13 cellular contexts compared by ENCODE assay signal in the genomic region with DNA sequence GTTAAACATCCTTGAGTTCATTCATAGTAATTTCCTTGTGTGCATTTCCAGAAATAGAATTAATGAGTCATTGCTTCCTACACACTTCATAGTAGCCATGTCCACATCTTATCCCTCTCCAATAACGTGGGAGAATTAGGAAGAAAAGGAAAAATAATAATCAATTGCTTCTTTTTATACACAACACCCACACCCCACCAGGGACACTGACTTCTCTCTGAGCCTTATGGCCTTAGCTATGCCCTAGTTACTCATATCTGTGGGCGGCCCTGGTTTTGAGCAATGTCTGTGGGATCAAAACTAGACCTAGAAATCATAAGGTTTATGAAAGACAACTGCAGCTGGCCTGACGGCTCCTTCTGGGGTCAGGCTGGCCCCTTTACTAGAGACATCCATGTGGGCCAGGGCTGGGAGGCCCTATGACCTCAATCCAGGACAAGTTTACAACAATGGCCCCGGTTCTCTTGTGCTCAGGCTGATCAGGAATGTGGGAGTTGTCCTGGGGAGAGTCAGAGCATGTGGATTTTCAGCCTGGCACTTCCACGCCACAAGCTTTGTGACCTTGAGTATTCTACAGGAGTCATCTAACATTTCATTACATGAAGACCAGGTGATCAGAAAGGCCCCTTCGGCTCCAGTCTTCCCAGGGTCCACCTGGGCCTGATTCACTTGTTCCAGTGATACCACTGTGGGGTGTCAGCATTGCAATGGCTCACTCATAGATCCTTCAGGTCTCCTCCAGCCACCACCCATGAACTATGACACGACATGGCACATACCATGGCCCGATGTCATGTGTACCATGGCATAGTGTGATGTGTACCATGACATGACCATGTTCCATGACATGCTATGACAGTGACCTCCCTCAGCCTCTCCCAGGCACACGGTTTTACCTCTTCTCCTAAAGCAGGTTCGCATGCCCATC. TPM values are rescaled to one million over a fixed set of nuclear protein-coding genes. Genes with fewer than 3 reads are reported as not detected.
A peak's percentile ranks its signal among the peaks of the same experiment; 100 is the strongest.
DNase-seq lines count a peak whose midpoint lies in the region; ATAC-seq, FAIRE-seq and TF ChIP-seq lines count a peak whose summit lies in the region.
"Not testable (repeated sequence)": the region's sequence is repeated elsewhere in the genome, so short reads cannot be mapped to it uniquely, and the experiment has no call there.
"Had no signal": no experiment of that assay in that cellular context is flagged by ENCODE, and none has a peak within 500 bp of the region (broad histone marks: within the 10 kb centered on the region; RNA-seq: fewer than 3 reads in every experiment).

No MANE protein-coding gene starts in this region.

- H3F3A ChIP-seq in SK-N-SH (replicated peaks; ENCODE audit: insufficient read depth) = not testable (repeated sequence)

- not testable (repeated sequence) for H3K27ac Mint-ChIP-seq in activated naive CD8-positive, alpha-beta T cell treated with anti-CD3 and anti-CD28 coated beads, Interleukin-2, amount 50 U/mL, for 24 hours

- DNase-seq in COLO829 (ENCODE audit: low spot score) = peak; percentile 37
- not testable (repeated sequence) for DNase-seq in SK-N-SH; right cardiac atrium; stimulated activated naive CD8-positive, alpha-beta T cell treated with anti-CD3 and anti-CD28 coated beads, Interleukin-15, Interleukin-2, amounts not matched to agents 100 U/mL and 50 U/mL, for 24 hours
- DNase-seq in activated naive CD8-positive, alpha-beta T cell treated with anti-CD3 and anti-CD28 coated beads, Interleukin-2, amount 50 U/mL, for 24 hours = peak; percentile 8
- peak; percentile 85 for DNase-seq in endothelial cell of umbilical vein (ENCODE audit: low read depth, low spot score)
- peak; percentile 58 for DNase-seq in osteoblast (ENCODE audit: insufficient read length, low spot score, missing footprints)

- TF ChIP-seq CTCF in SK-N-SH (IDR thresholded peaks at IDR 0.05); endothelial cell of umbilical vein (IDR thresholded peaks at IDR 0.05; ENCODE audit: extremely low read depth in 1 of 2, insufficient read depth in 1 of 2, low read depth in 1 of 2, low read length in 2 of 2); osteoblast (IDR thresholded peaks at IDR 0.05; ENCODE audit: extremely low read depth, low read depth, low read length): not testable (repeated sequence)

- peaks cover 35% of the 10 kb centered on the region for H3K27me3 Mint-ChIP-seq in activated naive CD8-positive, alpha-beta T cell treated with anti-CD3 and anti-CD28 coated beads, Interleukin-2, amount 50 U/mL, for 24 hours

- dilution Hi-C loops in endothelial cell of umbilical vein (cut with MboI; ENCODE audit: extremely low pct_ligation_motif_present, low sequenced_read_pairs) = not testable (repeated sequence)

- not testable (repeated sequence) for H3K4me2 ChIP-seq in SK-N-SH
- peak overlapping the region; percentile 86 for H3K4me2 ChIP-seq in endothelial cell of umbilical vein (ENCODE audit: insufficient read depth, low read length)
- peak overlapping the region; percentile 24 for H3K4me2 ChIP-seq in osteoblast (ENCODE audit: insufficient read depth, low read length)

- not testable (repeated sequence) for H3K9me3 ChIP-seq in SK-N-SH; endothelial cell of umbilical vein (replicated peaks; ENCODE audit: control insufficient read depth, insufficient read depth, low read length); right cardiac atrium (ENCODE audit: control insufficient read depth, low read length); osteoblast (ENCODE audit: low read depth, low read length)

- H3K9ac ChIP-seq in SK-N-SH = not testable (repeated sequence)
- H3K9ac ChIP-seq in endothelial cell of umbilical vein (replicated peaks; ENCODE audit: extremely low read depth, insufficient read depth, low read length) = peak overlapping the region; percentile 51

- H3K9me1 ChIP-seq in endothelial cell of umbilical vein (replicated peaks; ENCODE audit: control insufficient read depth, extremely low read depth, insufficient read depth, low read length) = not testable (repeated sequence)

- not testable (repeated sequence) for H3K4me3 Mint-ChIP-seq in activated naive CD8-positive, alpha-beta T cell treated with anti-CD3 and anti-CD28 coated beads, Interleukin-2, amount 50 U/mL, for 24 hours

- H3K4me1 Mint-ChIP-seq in activated naive CD8-positive, alpha-beta T cell treated with anti-CD3 and anti-CD28 coated beads, Interleukin-2, amount 50 U/mL, for 24 hours = peaks cover 17% of the 10 kb centered on the region

- not testable (repeated sequence) for TF ChIP-seq EP300 in SK-N-SH (IDR thresholded peaks at IDR 0.05; ENCODE audit: borderline replicate concordance in 1 of 2, low read depth in 1 of 2, low read length in 1 of 2)

- H3K36me3 ChIP-seq in SK-N-SH (replicated peaks in 1 of 2; ENCODE audit: control insufficient read depth in 1 of 2, insufficient read depth in 2 of 2, low read length in 1 of 2); endothelial cell of umbilical vein (ENCODE audit: control insufficient read depth in 2 of 2, extremely low read depth in 1 of 2, insufficient read depth in 2 of 2, low read length in 2 of 2); osteoblast (ENCODE audit: insufficient read depth, low read length): not testable (repeated sequence)

- 72% methylated on average over 5 of the region's 10 CpGs for WGBS in SK-N-SH (ENCODE audit: low lambda C conversion rate)
- WGBS in right cardiac atrium = 77% methylated on average over 9 of the region's 10 CpGs

- POLR2A ChIA-PET in SK-N-SH (lab: Yijun Ruan, JAX); endothelial cell of umbilical vein (lab: Charles Lee): not testable (repeated sequence)

- H3K27ac ChIP-seq in SK-N-SH (ENCODE audit: low read depth in 2 of 2, low read length in 1 of 2); right cardiac atrium (ENCODE audit: low read length): not testable (repeated sequence)
- H3K27ac ChIP-seq in endothelial cell of umbilical vein (ENCODE audit: insufficient read depth, low read depth, low read length) = peak overlapping the region; percentile 82
- H3K27ac ChIP-seq in osteoblast (ENCODE audit: low read depth, low read length) = peak overlapping the region; percentile 56

- BruUV-seq in endothelial cell of umbilical vein (replicated peaks; lab: Mats Ljungman, UMichigan) = TSS peak; percentile 86

- not testable (repeated sequence) for H3K9me2 ChIP-seq in SK-N-SH

- ATAC-seq in HG02884 (IDR thresholded peaks at IDR 0.05; ENCODE audit: unreplicated experiment) (peak; percentile 50), right cardiac atrium (peak; percentile 14 to 40)
- ATAC-seq in activated naive CD8-positive, alpha-beta T cell treated with anti-CD3 and anti-CD28 coated beads, Interleukin-2, amount 50 U/mL, for 24 hours = peak; percentile 84
- ATAC-seq in stimulated activated naive CD8-positive, alpha-beta T cell treated with anti-CD3 and anti-CD28 coated beads, Interleukin-15, Interleukin-2, amounts not matched to agents 100 U/mL and 50 U/mL, for 24 hours = peak; percentile 66

- not testable (repeated sequence) for H3K27me3 ChIP-seq in SK-N-SH (ENCODE audit: insufficient read depth); endothelial cell of umbilical vein (ENCODE audit: control insufficient read depth in 2 of 2, insufficient read depth in 2 of 2, low read length in 2 of 2); right cardiac atrium (ENCODE audit: control insufficient read depth, insufficient read depth); osteoblast (ENCODE audit: insufficient read depth, low read length)

- H3K4me3 ChIP-seq in SK-N-SH (ENCODE audit: low read depth in 2 of 2, low read length in 1 of 2); endothelial cell of umbilical vein (replicated peaks in 1 of 3; ENCODE audit: insufficient read depth in 1 of 3, low read depth in 1 of 3, low read length in 3 of 3); right cardiac atrium (ENCODE audit: low read length); osteoblast (ENCODE audit: insufficient read depth, low read length): not testable (repeated sequence)

- not testable (repeated sequence) for H3K79me2 ChIP-seq in SK-N-SH (ENCODE audit: insufficient read depth); endothelial cell of umbilical vein (ENCODE audit: control insufficient read depth, insufficient read depth, low read length); osteoblast (ENCODE audit: insufficient read depth, low read length)

- not testable (repeated sequence) for TF ChIP-seq RAD21 in SK-N-SH (IDR thresholded peaks at IDR 0.05; ENCODE audit: low read length)

- peak; percentile 70 for FAIRE-seq in endothelial cell of umbilical vein (lab: Jason Lieb, UNC)

- CTCF ChIA-PET in SK-N-SH (lab: Yijun Ruan, JAX) (interaction anchor here (0.6 to 3.3 kb wide), 3 partner anchors 13 to 19 kb away, joined by 3 to 24 read pairs (median 4); no protein-coding TSS in a partner anchor), endothelial cell of umbilical vein (lab: Charles Lee) (interaction anchor here (1.1 to 2.9 kb wide), 2 partner anchors 11 to 19 kb away, joined by 6 to 12 read pairs; no protein-coding TSS in a partner anchor)

- not testable (repeated sequence) for H3K9me3 Mint-ChIP-seq in activated naive CD8-positive, alpha-beta T cell treated with anti-CD3 and anti-CD28 coated beads, Interleukin-2, amount 50 U/mL, for 24 hours

- not testable (repeated sequence) for H3K4me1 ChIP-seq in SK-N-SH (ENCODE audit: control insufficient read depth in 1 of 2, insufficient read depth in 2 of 2, low read depth in 1 of 2, low read length in 1 of 2); right cardiac atrium (ENCODE audit: control insufficient read depth, insufficient read depth, low read length)
- peaks cover 18% of the 10 kb centered on the region for H3K4me1 ChIP-seq in endothelial cell of umbilical vein (ENCODE audit: control insufficient read depth, extremely low read depth, insufficient read depth, low read length)
- peaks cover 15% of the 10 kb centered on the region for H3K4me1 ChIP-seq in osteoblast (ENCODE audit: insufficient read depth, low read length)

- not testable (repeated sequence) for H4K20me1 ChIP-seq in SK-N-SH (ENCODE audit: insufficient read depth); endothelial cell of umbilical vein (replicated peaks; ENCODE audit: control insufficient read depth, extremely low read depth, insufficient read depth, low read length); osteoblast (ENCODE audit: insufficient read depth, low read length)

- not testable (repeated sequence) for H2AFZ ChIP-seq in SK-N-SH (ENCODE audit: low read depth); osteoblast (ENCODE audit: low read length)
- peak overlapping the region; percentile 40 for H2AFZ ChIP-seq in endothelial cell of umbilical vein (ENCODE audit: low read depth, low read length)

- intact Hi-C loops in endothelial cell of umbilical vein (cut with micrococcal nuclease); right cardiac atrium (cut with DNase I): not testable (repeated sequence)

- not testable (repeated sequence) for H3K36me3 Mint-ChIP-seq in activated naive CD8-positive, alpha-beta T cell treated with anti-CD3 and anti-CD28 coated beads, Interleukin-2, amount 50 U/mL, for 24 hours (ENCODE audit: low read depth)

- not testable (repeated sequence) for TF ChIP-seq POLR2A in endothelial cell of umbilical vein (IDR thresholded peaks at IDR 0.05; ENCODE audit: low read depth, low read length)

RNA-seq across cellular contexts. Expression of gene LYZL2, which starts 22.2 kb away (rescaled TPM):
- polyA plus RNA-seq in SK-N-SH (2012; rRNA removed) (not detected in 2 replicates), endothelial cell of umbilical vein (not detected in 2 replicates), right cardiac atrium (not detected)
- not detected in 2 replicates for polyA plus RNA-seq in SK-N-SH (2012; cell fraction: cytosol; rRNA removed)
- not detected in 2 replicates for polyA plus RNA-seq in SK-N-SH (2012; cell fraction: nucleus; rRNA removed)
- total RNA-seq in endothelial cell of umbilical vein (not detected in 2 replicates), right cardiac atrium (not detected), osteoblast (not detected in 2 replicates)
- not detected in 2 replicates for polyA plus RNA-seq in endothelial cell of umbilical vein (2011; cell fraction: cytosol; rRNA removed)
- not detected in 2 replicates for polyA plus RNA-seq in endothelial cell of umbilical vein (2011; cell fraction: nucleus; rRNA removed)
- not detected in 2 replicates for polyA plus RNA-seq in endothelial cell of umbilical vein (2012)
- polyA minus RNA-seq in endothelial cell of umbilical vein = not detected in 2 replicates
- polyA minus RNA-seq in endothelial cell of umbilical vein (2011; cell fraction: cytosol; rRNA and poly(A)+ RNA removed) = not detected
- not detected in 2 replicates for polyA minus RNA-seq in endothelial cell of umbilical vein (2011; cell fraction: nucleus; rRNA and poly(A)+ RNA removed)
- total RNA-seq: adrenal gland, left cardiac atrium, natural killer cell, sciatic nerve, thoracic aorta had no signal
- polyA plus RNA-seq: adrenal gland had no signal

Comparison
In these comparisons a context has a peak if more than half of its experiments do, and no peak if none do; other contexts are left out.
1. ATAC-seq: peak in every context shown above with its lines; median percentile 84 in activated naive CD8-positive, alpha-beta T cell treated with anti-CD3 and anti-CD28 coated beads, Interleukin-2, amount 50 U/mL, for 24 hours; 66 in stimulated activated naive CD8-positive, alpha-beta T cell treated with anti-CD3 and anti-CD28 coated beads, Interleukin-15, Interleukin-2, amounts not matched to agents 100 U/mL and 50 U/mL, for 24 hours; 50 in HG02884; 27 in right cardiac atrium.